Comparison of ENCODE assay signal across 15 cellular contexts in the genomic region with DNA sequence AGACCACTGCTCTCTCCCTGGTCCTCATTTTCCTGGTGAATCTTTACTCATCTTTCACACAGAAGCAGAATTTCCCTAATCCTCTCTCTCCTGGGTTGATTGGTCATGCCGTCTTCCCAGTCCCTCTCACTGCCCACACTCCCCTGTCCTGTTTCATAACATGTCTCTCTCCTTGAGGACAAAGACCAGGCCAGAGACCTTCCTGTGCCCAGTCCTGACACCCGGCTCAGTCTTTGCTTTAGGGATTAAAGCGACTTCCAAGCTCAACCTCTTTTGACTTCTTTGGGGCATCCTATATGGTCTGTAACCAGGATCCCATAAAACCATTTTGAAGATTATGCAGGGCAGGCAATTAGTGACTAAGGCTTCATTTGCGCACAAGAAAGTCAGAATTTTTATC.
DNase-seq lines count a peak whose midpoint lies in the region; ATAC-seq and TF ChIP-seq lines count a peak whose summit lies in the region.
"Had no signal": no experiment of that assay in that cellular context is flagged by ENCODE, and none has a peak within 500 bp of the region (broad histone marks: within the 10 kb centered on the region; RNA-seq: fewer than 3 reads in every experiment).

No MANE protein-coding gene starts in this region.

- peak overlapping the region in 6 of 8 donors; percentile 14 to 83 (median 54) for H3K27ac Mint-ChIP-seq in CD8-positive, alpha-beta memory T cell
- H3K27ac Mint-ChIP-seq in activated naive CD8-positive, alpha-beta T cell treated with anti-CD3 and anti-CD28 coated beads for 36 hours, result peak overlapping the region; percentile 4
- H3K27ac Mint-ChIP-seq in osteocyte (ENCODE audit: unreplicated experiment), result no peak overlapping the region

- H3K27me3 ChIP-seq in CD8-positive, alpha-beta memory T cell (ENCODE audit: insufficient read depth, low read length, poor library complexity, severe bottlenecking), result no peaks in the 10 kb centered on the region
- H3K27me3 ChIP-seq in gastroesophageal sphincter, result peaks cover 6% of the 10 kb centered on the region
- H3K27me3 ChIP-seq: MG63 had no signal

- peak; percentile 10 to 15 for DNase-seq in activated T-cell treated with anti-CD3 and anti-CD28 coated beads, Interleukin-2, amount 50 U/mL, for 48 hours
- no peak for DNase-seq in activated T-cell treated with anti-CD3 and anti-CD28 coated beads for 4 hours
- no peak for DNase-seq in CD8-positive, alpha-beta memory T cell
- no peak for DNase-seq in activated naive CD8-positive, alpha-beta T cell treated with anti-CD3 and anti-CD28 coated beads for 36 hours
- DNase-seq in osteocyte (ENCODE audit: extremely low spot score, unreplicated experiment), result peak; percentile 51
- DNase-seq: MG63, NCI-H1092 treated with DMSO at 0.1 percent for 48 hours, NCI-H1694 treated with DMSO at 0.1 percent for 48 hours, NCI-H446 treated with DMSO at 0.1 percent for 48 hours, NCI-H748 treated with DMSO at 0.1 percent for 48 hours, PC-9 had no signal

- ATAC-seq in gastroesophageal sphincter (no peak), GM19035 (IDR thresholded peaks at IDR 0.05; ENCODE audit: unreplicated experiment) (no peak)
- ATAC-seq: HepG2 had no signal

- H3K36me3 Mint-ChIP-seq in CD8-positive, alpha-beta memory T cell, result peaks cover 0 to 31% (median 12%) of the 10 kb centered on the region in 3 donors
- H3K36me3 Mint-ChIP-seq in activated naive CD8-positive, alpha-beta T cell treated with anti-CD3 and anti-CD28 coated beads for 36 hours, result peaks cover 34% of the 10 kb centered on the region
- no peaks in the 10 kb centered on the region for H3K36me3 Mint-ChIP-seq in osteocyte (ENCODE audit: unreplicated experiment)

- no peak overlapping the region for H3K27ac ChIP-seq in CD8-positive, alpha-beta memory T cell (ENCODE audit: low read depth, low read length)
- H3K27ac ChIP-seq in gastroesophageal sphincter, result no peak overlapping the region
- H3K27ac ChIP-seq: KMS-11, PC-9 had no signal

- H3K4me3 Mint-ChIP-seq in CD8-positive, alpha-beta memory T cell, result no peak overlapping the region
- no peak overlapping the region for H3K4me3 Mint-ChIP-seq in activated naive CD8-positive, alpha-beta T cell treated with anti-CD3 and anti-CD28 coated beads for 36 hours
- H3K4me3 Mint-ChIP-seq in osteocyte (ENCODE audit: unreplicated experiment), result no peak overlapping the region

- H3K4me1 ChIP-seq in CD8-positive, alpha-beta memory T cell (ENCODE audit: insufficient read depth, low read length), result peaks cover 13% of the 10 kb centered on the region
- H3K4me1 ChIP-seq in gastroesophageal sphincter, result no peaks in the 10 kb centered on the region

- POLR2A ChIA-PET in CD8-positive, alpha-beta memory T cell (lab: Charles Lee), result no interaction called here

- peaks cover 0 to 3% of the 10 kb centered on the region in 2 donors for H3K27me3 Mint-ChIP-seq in CD8-positive, alpha-beta memory T cell
- H3K27me3 Mint-ChIP-seq in activated naive CD8-positive, alpha-beta T cell treated with anti-CD3 and anti-CD28 coated beads for 36 hours, result no peaks in the 10 kb centered on the region
- H3K27me3 Mint-ChIP-seq in osteocyte (ENCODE audit: unreplicated experiment), result peaks cover 23% of the 10 kb centered on the region

- H3K36me3 ChIP-seq in CD8-positive, alpha-beta memory T cell (ENCODE audit: insufficient read depth, low read length), result no peaks in the 10 kb centered on the region
- H3K36me3 ChIP-seq in gastroesophageal sphincter, result no peaks in the 10 kb centered on the region
- H3K36me3 ChIP-seq: MG63 had no signal

- WGBS in gastroesophageal sphincter (ENCODE audit: low coverage in 1 of 2), 2 donors, result 89 to 94% methylated on average over 4 of the region's 4 CpGs

- no peak for TF ChIP-seq POLR2A in gastroesophageal sphincter (IDR thresholded peaks at IDR 0.05)

- TF ChIP-seq CTCF in osteocyte (IDR thresholded peaks at IDR 0.05), result no peak
- no peak for TF ChIP-seq CTCF in gastroesophageal sphincter (IDR thresholded peaks at IDR 0.05)

- H3K4me3 ChIP-seq in CD8-positive, alpha-beta memory T cell (ENCODE audit: low read length), result no peak overlapping the region
- no peak overlapping the region for H3K4me3 ChIP-seq in gastroesophageal sphincter
- H3K4me3 ChIP-seq: MG63, PC-9 had no signal

- TF ChIP-seq EP300 in gastroesophageal sphincter (IDR thresholded peaks at IDR 0.05), result no peak

- no peaks in the 10 kb centered on the region for H3K9me3 ChIP-seq in CD8-positive, alpha-beta memory T cell (ENCODE audit: low read length)
- H3K9me3 ChIP-seq in gastroesophageal sphincter, result peaks cover 0 to 3% (median 0%) of the 10 kb centered on the region in 3 donors
- H3K9me3 ChIP-seq: MG63 had no signal

- H3K4me1 Mint-ChIP-seq in CD8-positive, alpha-beta memory T cell, result peaks cover 37 to 79% (median 56%) of the 10 kb centered on the region in 3 donors
- H3K4me1 Mint-ChIP-seq in activated naive CD8-positive, alpha-beta T cell treated with anti-CD3 and anti-CD28 coated beads for 36 hours, result peaks cover 19% of the 10 kb centered on the region
- H3K4me1 Mint-ChIP-seq in osteocyte (ENCODE audit: unreplicated experiment), result no peaks in the 10 kb centered on the region

- peaks cover 0 to 2% (median 0%) of the 10 kb centered on the region in 5 donors for H3K9me3 Mint-ChIP-seq in CD8-positive, alpha-beta memory T cell
- H3K9me3 Mint-ChIP-seq in activated naive CD8-positive, alpha-beta T cell treated with anti-CD3 and anti-CD28 coated beads for 36 hours, result peaks cover 14% of the 10 kb centered on the region
- peaks cover 3% of the 10 kb centered on the region for H3K9me3 Mint-ChIP-seq in osteocyte (ENCODE audit: unreplicated experiment)

- CTCF ChIA-PET in CD8-positive, alpha-beta memory T cell (lab: Charles Lee), result interaction anchor here (1.1 to 3.6 kb wide), 3 partner anchors 9 to 30 kb away, joined by 3 to 10 read pairs (median 3); no protein-coding TSS in a partner anchor

Comparison
In these comparisons a context has a peak if more than half of its experiments do, and no peak if none do; other contexts are left out.
1. DNase-seq: peak in activated T-cell treated with anti-CD3 and anti-CD28 coated beads, Interleukin-2, amount 50 U/mL, for 48 hours (2 of 2) and osteocyte (single experiment); none in activated T-cell treated with anti-CD3 and anti-CD28 coated beads for 4 hours (single experiment), CD8-positive, alpha-beta memory T cell (0 of 5) and activated naive CD8-positive, alpha-beta T cell treated with anti-CD3 and anti-CD28 coated beads for 36 hours (single experiment).